ENCODE assay signal across 16 cellular contexts in the genomic region with DNA sequence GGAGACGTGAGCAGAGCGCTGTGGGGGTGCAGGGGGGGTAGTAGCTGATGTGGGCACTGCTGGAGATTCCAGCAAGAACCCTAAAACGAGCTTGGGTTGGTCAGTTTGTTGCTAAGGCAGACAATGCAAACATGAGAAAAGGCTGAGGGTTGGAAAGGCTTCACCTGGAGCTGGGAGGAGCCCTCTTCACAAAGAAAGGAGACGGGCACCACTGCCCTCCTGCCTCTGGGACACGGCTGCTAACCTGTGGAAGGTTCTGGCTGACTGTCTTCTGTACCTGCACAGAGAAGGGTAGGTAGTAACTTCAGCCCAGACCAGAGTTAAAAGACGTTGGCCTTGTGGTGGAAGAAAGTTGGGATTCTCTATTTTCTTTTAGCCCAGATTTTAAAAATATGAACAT.
DNase-seq lines count a peak whose midpoint lies in the region; ATAC-seq and TF ChIP-seq lines count a peak whose summit lies in the region.
"Had no signal": no experiment of that assay in that cellular context is flagged by ENCODE, and none has a peak within 500 bp of the region (broad histone marks: within the 10 kb centered on the region; RNA-seq: fewer than 3 reads in every experiment).

No MANE protein-coding gene starts in this region.

- H3K27me3 Mint-ChIP-seq in GM23338 (ENCODE audit: insufficient read depth, low read depth, poor library complexity), result peaks cover 4% of the 10 kb centered on the region
- H3K27me3 Mint-ChIP-seq in stimulated activated memory B cell treated with anti-CD40 and anti-IgM and Interleukin-4, amounts not matched to agents 10 μg/mL and 1 μg/mL and 100 μg/mL, for 72 hours, result no peaks in the 10 kb centered on the region
- H3K27me3 Mint-ChIP-seq: CD4-positive, CD25-positive, alpha-beta regulatory T cell had no signal

- H3K4me3 ChIP-seq in GM23338, result no peak overlapping the region
- H3K4me3 ChIP-seq in neuronal stem cell (ENCODE audit: low read length in 2 of 2), result no peak overlapping the region
- H3K4me3 ChIP-seq: GM12878, GM23248, HAP-1 had no signal

- H2AFZ ChIP-seq in GM23338 (no peak overlapping the region), neuronal stem cell (ENCODE audit: low read length) (no peak overlapping the region)
- H2AFZ ChIP-seq: GM23248 had no signal

- no peaks in the 10 kb centered on the region for H3K79me1 ChIP-seq in neuronal stem cell (ENCODE audit: low read depth, low read length)

- H3K36me3 Mint-ChIP-seq in GM23338 (ENCODE audit: low read depth), result no peaks in the 10 kb centered on the region
- H3K36me3 Mint-ChIP-seq in stimulated activated memory B cell treated with anti-CD40 and anti-IgM and Interleukin-4, amounts not matched to agents 10 μg/mL and 1 μg/mL and 100 μg/mL, for 72 hours, result peaks cover 6% of the 10 kb centered on the region

- H3K4me1 Mint-ChIP-seq in GM23338, result peaks cover under 1% of the 10 kb centered on the region; the same call in 2 of the 3 replicates
- no peaks in the 10 kb centered on the region for H3K4me1 Mint-ChIP-seq in stimulated activated memory B cell treated with anti-CD40 and anti-IgM and Interleukin-4, amounts not matched to agents 10 μg/mL and 1 μg/mL and 100 μg/mL, for 72 hours

- DNase-seq in GM23338 (ENCODE audit: low spot score) (no peak), neuronal stem cell (ENCODE audit: low spot score) (no peak), GM10266 (ENCODE audit: extremely low spot score) (no peak)
- DNase-seq: C1 segment of cervical spinal cord; Caco-2; CD4-positive, CD25-positive, alpha-beta regulatory T cell; CD8-positive, alpha-beta T cell; DMS153; DND-41; GM23248; HFFc6 had no signal

- no CpG with 5 or more reads among the region's 6 CpGs for WGBS in neuronal stem cell (ENCODE audit: extremely low coverage in 2 of 2, insufficient read length in 2 of 2, insufficient replicate concordance in 1 of 2), 2 donors

- TF ChIP-seq CTCF in C4-2B (conservative IDR thresholded peaks at IDR 0.05) (no peak), GM23338 (conservative IDR thresholded peaks at IDR 0.05; ENCODE audit: low read depth in 2 of 2) (no peak), GM10266 (IDR thresholded peaks at IDR 0.05; ENCODE audit: control insufficient read depth, insufficient read depth, low read depth, missing control alignments) (no peak)

- H3K23ac ChIP-seq in neuronal stem cell (ENCODE audit: low read depth, low read length, poor library complexity), result no peak overlapping the region

- H3K27me3 ChIP-seq in GM23338 (ENCODE audit: insufficient read depth), result no peaks in the 10 kb centered on the region
- H3K27me3 ChIP-seq in neuronal stem cell (ENCODE audit: control insufficient read depth in 3 of 3, insufficient read depth in 3 of 3, low read depth in 1 of 3, low read length in 3 of 3), result no peaks in the 10 kb centered on the region

- H3K4me1 ChIP-seq in GM23338 (ENCODE audit: insufficient read depth) (no peaks in the 10 kb centered on the region), neuronal stem cell (ENCODE audit: control insufficient read depth in 2 of 2, insufficient read depth in 1 of 2, low read depth in 1 of 2, low read length in 2 of 2) (no peaks in the 10 kb centered on the region)
- H3K4me1 ChIP-seq: HAP-1 had no signal

- H3K79me2 ChIP-seq in GM23338 (replicated peaks; ENCODE audit: insufficient read depth), result no peaks in the 10 kb centered on the region

- H3K9me3 ChIP-seq in neuronal stem cell (replicated peaks in 1 of 2; ENCODE audit: control insufficient read depth in 2 of 2, insufficient read depth in 1 of 2, low read depth in 1 of 2, low read length in 2 of 2), result no peaks in the 10 kb centered on the region
- H3K9me3 ChIP-seq: Caco-2, HAP-1 had no signal

- peak overlapping the region; percentile 7 for H2AK5ac ChIP-seq in neuronal stem cell (ENCODE audit: low read depth, low read length)

- H3K36me3 ChIP-seq in GM23338 (ENCODE audit: insufficient read depth), result no peaks in the 10 kb centered on the region
- H3K36me3 ChIP-seq in neuronal stem cell (replicated peaks in 1 of 2; ENCODE audit: control insufficient read depth in 2 of 2, insufficient read depth in 2 of 2, low read length in 2 of 2), result no peaks in the 10 kb centered on the region
- H3K36me3 ChIP-seq: HAP-1 had no signal

- ATAC-seq in GM23338 (peak; percentile 56; the same call in 2 of the 3 replicates), HG02678 (IDR thresholded peaks at IDR 0.05; ENCODE audit: unreplicated experiment) (no peak)
- ATAC-seq in stimulated activated memory B cell treated with anti-CD40 and anti-IgM and Interleukin-4, amounts not matched to agents 10 μg/mL and 1 μg/mL and 100 μg/mL, for 72 hours, result no peak
- ATAC-seq: CD8-positive, alpha-beta T cell; GM12878 had no signal

- no peak overlapping the region for H3K9ac ChIP-seq in neuronal stem cell (ENCODE audit: low read depth, low read length, poor library complexity)
- H3K9ac ChIP-seq: GM23248 had no signal

- no peaks in the 10 kb centered on the region for H4K20me1 ChIP-seq in GM23338 (replicated peaks; ENCODE audit: insufficient read depth)

- H3K9me2 ChIP-seq in GM23338 (ENCODE audit: insufficient read depth), result no peaks in the 10 kb centered on the region

- no peak overlapping the region for H2BK15ac ChIP-seq in neuronal stem cell (ENCODE audit: low read length)

- H3F3A ChIP-seq in GM23338 (replicated peaks; ENCODE audit: low read depth), result no peaks in the 10 kb centered on the region

- H4K8ac ChIP-seq in neuronal stem cell (ENCODE audit: low read depth, low read length), result no peak overlapping the region

- no peak overlapping the region for H2BK5ac ChIP-seq in neuronal stem cell (ENCODE audit: low read length)

- no peaks in the 10 kb centered on the region for H3K9me3 Mint-ChIP-seq in GM23338
- H3K9me3 Mint-ChIP-seq in stimulated activated memory B cell treated with anti-CD40 and anti-IgM and Interleukin-4, amounts not matched to agents 10 μg/mL and 1 μg/mL and 100 μg/mL, for 72 hours, result no peaks in the 10 kb centered on the region
- H3K9me3 Mint-ChIP-seq: CD4-positive, CD25-positive, alpha-beta regulatory T cell; CD8-positive, alpha-beta T cell; HFFc6 had no signal

- H3K4me2 ChIP-seq in GM23338 (no peak overlapping the region), neuronal stem cell (ENCODE audit: insufficient read depth, low read length, poor library complexity, severe bottlenecking) (no peak overlapping the region)

- no peak overlapping the region for H4K91ac ChIP-seq in neuronal stem cell (ENCODE audit: low read depth, low read length, poor library complexity)

- no peak overlapping the region for H2BK12ac ChIP-seq in neuronal stem cell (ENCODE audit: low read length)

- H3K18ac ChIP-seq in neuronal stem cell (ENCODE audit: low read length), result no peak overlapping the region

- H3K27ac ChIP-seq in C4-2B, result peak overlapping the region; percentile 5; the same call in 1 of the 2 replicates
- H3K27ac ChIP-seq in GM23338 (ENCODE audit: low read depth), result no peak overlapping the region
- no peak overlapping the region for H3K27ac ChIP-seq in neuronal stem cell (replicated peaks; ENCODE audit: low read length)
- H3K27ac ChIP-seq: GM23248 had no signal

- no peak overlapping the region for H3K27ac Mint-ChIP-seq in GM23338
- no peak overlapping the region for H3K27ac Mint-ChIP-seq in stimulated activated memory B cell treated with anti-CD40 and anti-IgM and Interleukin-4, amounts not matched to agents 10 μg/mL and 1 μg/mL and 100 μg/mL, for 72 hours
- H3K27ac Mint-ChIP-seq: CD8-positive, alpha-beta T cell; HFFc6 had no signal

- H3K4me3 Mint-ChIP-seq in GM23338, result no peak overlapping the region
- no peak overlapping the region for H3K4me3 Mint-ChIP-seq in stimulated activated memory B cell treated with anti-CD40 and anti-IgM and Interleukin-4, amounts not matched to agents 10 μg/mL and 1 μg/mL and 100 μg/mL, for 72 hours
- H3K4me3 Mint-ChIP-seq: CD4-positive, CD25-positive, alpha-beta regulatory T cell; CD8-positive, alpha-beta T cell; HFFc6 had no signal

- no peak overlapping the region for H2BK120ac ChIP-seq in neuronal stem cell (ENCODE audit: low read depth, low read length)

- H3K14ac ChIP-seq in neuronal stem cell (ENCODE audit: low read length), result no peak overlapping the region

- no peak overlapping the region for H3K4ac ChIP-seq in neuronal stem cell (ENCODE audit: low read length)

TF ChIP-seq in GM23338, 12 proteins besides CTCF, POLR2A, EP300 and RAD21:
- TF ChIP-seq, protein P1, sequence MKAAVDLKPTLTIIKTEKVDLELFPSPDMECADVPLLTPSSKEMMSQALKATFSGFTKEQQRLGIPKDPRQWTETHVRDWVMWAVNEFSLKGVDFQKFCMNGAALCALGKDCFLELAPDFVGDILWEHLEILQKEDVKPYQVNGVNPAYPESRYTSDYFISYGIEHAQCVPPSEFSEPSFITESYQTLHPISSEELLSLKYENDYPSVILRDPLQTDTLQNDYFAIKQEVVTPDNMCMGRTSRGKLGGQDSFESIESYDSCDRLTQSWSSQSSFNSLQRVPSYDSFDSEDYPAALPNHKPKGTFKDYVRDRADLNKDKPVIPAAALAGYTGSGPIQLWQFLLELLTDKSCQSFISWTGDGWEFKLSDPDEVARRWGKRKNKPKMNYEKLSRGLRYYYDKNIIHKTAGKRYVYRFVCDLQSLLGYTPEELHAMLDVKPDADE (IDR thresholded peaks at IDR 0.05), result no peak
